In the genomic region with DNA sequence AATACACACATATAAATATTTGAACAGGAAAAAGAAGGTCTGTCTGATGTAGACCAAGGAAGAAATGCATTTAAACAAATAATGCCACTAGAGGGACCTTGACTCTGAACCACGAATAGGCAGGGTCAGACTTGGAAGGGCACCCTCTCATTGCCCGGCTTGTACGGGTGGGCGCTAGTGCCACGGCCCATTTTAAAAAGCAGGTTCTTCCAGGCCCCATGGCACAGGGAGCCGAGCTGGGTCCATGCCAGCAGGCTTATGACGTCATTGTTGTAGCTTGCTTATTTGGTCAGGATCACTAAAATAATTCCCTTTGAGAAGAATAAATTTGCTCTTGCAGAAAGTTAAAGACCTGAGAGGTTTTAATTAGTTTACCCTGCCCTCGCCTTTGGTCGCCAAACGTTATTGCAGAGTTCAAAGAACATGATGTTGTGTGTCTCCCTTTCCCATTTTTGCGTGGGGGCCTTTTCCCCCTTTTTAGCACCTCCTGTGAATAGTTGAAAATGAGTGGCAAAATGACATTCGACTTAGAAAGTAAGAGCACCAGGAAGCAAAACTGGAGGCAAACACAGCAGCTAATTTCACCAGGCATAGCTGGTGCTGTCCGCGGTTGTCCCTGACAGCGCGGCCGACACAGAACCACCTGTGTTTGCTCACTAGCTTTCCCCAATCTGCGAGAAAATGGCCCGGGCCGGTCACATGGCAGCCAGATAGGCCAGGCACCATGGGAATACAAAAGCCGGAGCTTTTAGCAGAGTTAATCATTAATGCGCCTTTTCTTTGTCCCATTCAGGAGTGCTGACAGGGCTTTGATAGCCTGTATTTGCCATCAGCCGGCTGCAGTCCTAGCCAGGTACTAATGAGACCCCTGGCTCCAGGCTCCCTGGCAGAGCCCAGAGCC, we compare ENCODE assay signal across 1 cellular context.
TF ChIP-seq lines count a peak whose summit lies in the region.

No MANE protein-coding gene starts in this region.

TF ChIP-seq in WTC11, 78 proteins besides CTCF, POLR2A, EP300 and RAD21 (continued from another document):
- TF ChIP-seq, protein P1, sequence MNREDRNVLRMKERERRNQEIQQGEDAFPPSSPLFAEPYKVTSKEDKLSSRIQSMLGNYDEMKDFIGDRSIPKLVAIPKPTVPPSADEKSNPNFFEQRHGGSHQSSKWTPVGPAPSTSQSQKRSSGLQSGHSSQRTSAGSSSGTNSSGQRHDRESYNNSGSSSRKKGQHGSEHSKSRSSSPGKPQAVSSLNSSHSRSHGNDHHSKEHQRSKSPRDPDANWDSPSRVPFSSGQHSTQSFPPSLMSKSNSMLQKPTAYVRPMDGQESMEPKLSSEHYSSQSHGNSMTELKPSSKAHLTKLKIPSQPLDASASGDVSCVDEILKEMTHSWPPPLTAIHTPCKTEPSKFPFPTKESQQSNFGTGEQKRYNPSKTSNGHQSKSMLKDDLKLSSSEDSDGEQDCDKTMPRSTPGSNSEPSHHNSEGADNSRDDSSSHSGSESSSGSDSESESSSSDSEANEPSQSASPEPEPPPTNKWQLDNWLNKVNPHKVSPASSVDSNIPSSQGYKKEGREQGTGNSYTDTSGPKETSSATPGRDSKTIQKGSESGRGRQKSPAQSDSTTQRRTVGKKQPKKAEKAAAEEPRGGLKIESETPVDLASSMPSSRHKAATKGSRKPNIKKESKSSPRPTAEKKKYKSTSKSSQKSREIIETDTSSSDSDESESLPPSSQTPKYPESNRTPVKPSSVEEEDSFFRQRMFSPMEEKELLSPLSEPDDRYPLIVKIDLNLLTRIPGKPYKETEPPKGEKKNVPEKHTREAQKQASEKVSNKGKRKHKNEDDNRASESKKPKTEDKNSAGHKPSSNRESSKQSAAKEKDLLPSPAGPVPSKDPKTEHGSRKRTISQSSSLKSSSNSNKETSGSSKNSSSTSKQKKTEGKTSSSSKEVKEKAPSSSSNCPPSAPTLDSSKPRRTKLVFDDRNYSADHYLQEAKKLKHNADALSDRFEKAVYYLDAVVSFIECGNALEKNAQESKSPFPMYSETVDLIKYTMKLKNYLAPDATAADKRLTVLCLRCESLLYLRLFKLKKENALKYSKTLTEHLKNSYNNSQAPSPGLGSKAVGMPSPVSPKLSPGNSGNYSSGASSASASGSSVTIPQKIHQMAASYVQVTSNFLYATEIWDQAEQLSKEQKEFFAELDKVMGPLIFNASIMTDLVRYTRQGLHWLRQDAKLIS (CRISPR knock-in tag; IDR thresholded peaks at IDR 0.05; ENCODE audit: borderline replicate concordance) = no peak
- TF ChIP-seq, protein P2, sequence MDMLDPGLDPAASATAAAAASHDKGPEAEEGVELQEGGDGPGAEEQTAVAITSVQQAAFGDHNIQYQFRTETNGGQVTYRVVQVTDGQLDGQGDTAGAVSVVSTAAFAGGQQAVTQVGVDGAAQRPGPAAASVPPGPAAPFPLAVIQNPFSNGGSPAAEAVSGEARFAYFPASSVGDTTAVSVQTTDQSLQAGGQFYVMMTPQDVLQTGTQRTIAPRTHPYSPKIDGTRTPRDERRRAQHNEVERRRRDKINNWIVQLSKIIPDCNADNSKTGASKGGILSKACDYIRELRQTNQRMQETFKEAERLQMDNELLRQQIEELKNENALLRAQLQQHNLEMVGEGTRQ (CRISPR knock-in tag; IDR thresholded peaks at IDR 0.05) = peak; percentile 68
- peak; percentile 47 for TF ChIP-seq GABPB1 (CRISPR knock-in tag; IDR thresholded peaks at IDR 0.05)
